8 cellular contexts compared by ENCODE assay signal in genomic region chr2:106470658-106471057, GRCh38. TPM values are rescaled to one million over a fixed set of nuclear protein-coding genes. Genes with fewer than 3 reads are reported as not detected.
A peak's percentile ranks its signal among the peaks of the same experiment; 100 is the strongest.
DNase-seq lines count a peak whose midpoint lies in the region; ATAC-seq and TF ChIP-seq lines count a peak whose summit lies in the region.
"Not testable (repeated sequence)": the region's sequence is repeated elsewhere in the genome, so short reads cannot be mapped to it uniquely, and the experiment has no call there.

No MANE protein-coding gene starts in this region.

- not testable (repeated sequence) for H3K9ac ChIP-seq in MM.1S (ENCODE audit: low read length)

- not testable (repeated sequence) for H3K4me1 Mint-ChIP-seq in activated naive CD4-positive, alpha-beta T cell treated with anti-CD3 and anti-CD28 coated beads, Interleukin-2, amount 10 ng/mL, durations not matched to agents 7 days and 5 days

- not testable (repeated sequence) for H3K27ac Mint-ChIP-seq in activated naive CD4-positive, alpha-beta T cell treated with anti-CD3 and anti-CD28 coated beads, Interleukin-2, amount 10 ng/mL, durations not matched to agents 7 days and 5 days

- peak; percentile 45 for TF ChIP-seq CTCF in GM13977 (IDR thresholded peaks at IDR 0.05; ENCODE audit: extremely low read depth, insufficient read depth, missing control alignments)
- peak; percentile 9; the same call in 1 of the 2 replicates for TF ChIP-seq CTCF in MM.1S (IDR thresholded peaks at IDR 0.05; ENCODE audit: low read length)
- peak; percentile 26 for TF ChIP-seq CTCF in epithelial cell of proximal tubule (conservative IDR thresholded peaks at IDR 0.05; ENCODE audit: low read depth, low read length)
- TF ChIP-seq CTCF in lung (IDR thresholded peaks at IDR 0.05; ENCODE audit: control extremely low read depth, extremely low read depth): peak; percentile 1
- TF ChIP-seq CTCF in upper lobe of right lung (IDR thresholded peaks at IDR 0.05): peak; percentile 41

- in situ Hi-C loops in GM13977 (cut with MboI; ENCODE audit: low pct_unique_long_range_greater_than_20kb, low sequenced_read_pairs, unreplicated experiment): not testable (repeated sequence)

- not testable (repeated sequence) for H3K79me2 ChIP-seq in MM.1S (ENCODE audit: low read length)

- H3K9me2 ChIP-seq in MM.1S (replicated peaks; ENCODE audit: insufficient read depth, low read length): not testable (repeated sequence)

- not testable (repeated sequence) for H3K4me3 ChIP-seq in MM.1S (ENCODE audit: low read length); epithelial cell of proximal tubule (ENCODE audit: low read depth, low read length); lung; upper lobe of right lung

- not testable (repeated sequence) for H3K9me3 ChIP-seq in MM.1S (replicated peaks; ENCODE audit: insufficient read depth, low read length); lung (ENCODE audit: control insufficient read depth in 2 of 2, insufficient read depth in 1 of 2, low read length in 1 of 2); upper lobe of right lung

- intact Hi-C loops in upper lobe of right lung (cut with DNase I): not testable (repeated sequence)

- H4K20me1 ChIP-seq in MM.1S (ENCODE audit: insufficient read depth, low read length): not testable (repeated sequence)

- H3F3A ChIP-seq in MM.1S (ENCODE audit: insufficient read depth, low read length): not testable (repeated sequence)

- H3K36me3 Mint-ChIP-seq in activated naive CD4-positive, alpha-beta T cell treated with anti-CD3 and anti-CD28 coated beads, Interleukin-2, amount 10 ng/mL, durations not matched to agents 7 days and 5 days: not testable (repeated sequence)

- H3K4me1 ChIP-seq in MM.1S (ENCODE audit: low read length); lung (ENCODE audit: control insufficient read depth in 2 of 2, insufficient read depth in 2 of 2, low read length in 2 of 2); upper lobe of right lung: not testable (repeated sequence)

- H3K36me3 ChIP-seq in MM.1S (replicated peaks; ENCODE audit: insufficient read depth, low read length); lung (ENCODE audit: control insufficient read depth in 2 of 2, insufficient read depth in 2 of 2, low read length in 2 of 2); upper lobe of right lung: not testable (repeated sequence)

- H3K4me2 ChIP-seq in MM.1S (ENCODE audit: low read depth, low read length): not testable (repeated sequence)

- H3K27me3 ChIP-seq in MM.1S (replicated peaks; ENCODE audit: insufficient read depth, low read length); lung (ENCODE audit: control insufficient read depth, insufficient read depth); upper lobe of right lung: not testable (repeated sequence)

- not testable (repeated sequence) for DNase-seq in GM13977 (ENCODE audit: low spot score); MM.1S; epithelial cell of proximal tubule (ENCODE audit: low read depth); lung (ENCODE audit: low spot score); upper lobe of right lung
- DNase-seq in activated CD4-positive, alpha-beta T cell treated with anti-CD3 and anti-CD28 coated beads, Interleukin-2, amount 50 U/mL, for 1 hour: peak; percentile 34
- peak; percentile 72 for DNase-seq in activated naive CD4-positive, alpha-beta T cell treated with anti-CD3 and anti-CD28 coated beads, Interleukin-2, amount 10 ng/mL, durations not matched to agents 7 days and 5 days
- peak; percentile 42 for DNase-seq in stimulated activated CD4-positive, alpha-beta T cell treated with anti-CD3 and anti-CD28 coated beads, Interleukin-1b, Interleukin-23, amount 100 ng/mL, for 48 hours

- not testable (repeated sequence) for H3K9me3 Mint-ChIP-seq in activated naive CD4-positive, alpha-beta T cell treated with anti-CD3 and anti-CD28 coated beads, Interleukin-2, amount 10 ng/mL, durations not matched to agents 7 days and 5 days

- CTCF ChIA-PET in activated naive CD4-positive, alpha-beta T cell treated with anti-CD3 and anti-CD28 coated beads, Interleukin-2, amount 10 ng/mL, durations not matched to agents 7 days and 5 days (lab: Charles Lee): not testable (repeated sequence)

- H2AFZ ChIP-seq in MM.1S (ENCODE audit: low read length): not testable (repeated sequence)

- not testable (repeated sequence) for ATAC-seq in lung (ENCODE audit: insufficient read depth, low FRiP score)
- peak; percentile 75 for ATAC-seq in upper lobe of right lung

- not testable (repeated sequence) for H3K4me3 Mint-ChIP-seq in activated naive CD4-positive, alpha-beta T cell treated with anti-CD3 and anti-CD28 coated beads, Interleukin-2, amount 10 ng/mL, durations not matched to agents 7 days and 5 days

- WGBS in lung, 2 donors: 4 to 5% methylated on average over 4 of the region's 4 CpGs

- not testable (repeated sequence) for H3K27ac ChIP-seq in MM.1S (ENCODE audit: low read length); lung (ENCODE audit: low read depth in 1 of 2, low read length in 1 of 2); upper lobe of right lung

- H3K27me3 Mint-ChIP-seq in activated naive CD4-positive, alpha-beta T cell treated with anti-CD3 and anti-CD28 coated beads, Interleukin-2, amount 10 ng/mL, durations not matched to agents 7 days and 5 days: not testable (repeated sequence)

RNA-seq across cellular contexts. Expression of gene RGPD3, which starts 2.4 kb away (rescaled TPM):
- total RNA-seq in epithelial cell of proximal tubule (0.29 and 0.46 TPM in 2 replicates), lung (under 1 TPM; 0.09 to 0.71 TPM), upper lobe of right lung (0.12 TPM)
- polyA plus RNA-seq in lung: under 1 TPM; 0.14 to 0.20 TPM

RNA-seq across cellular contexts. Expression of gene CD8B2, which starts 16.5 kb away (rescaled TPM):
- 0.29 TPM in 1 of 2 replicates, not detected in the other for total RNA-seq in epithelial cell of proximal tubule
- total RNA-seq in lung: not detected
- under 1 TPM in 1 of 2 donors, not detected in 1; 0.13 TPM for polyA plus RNA-seq in lung
- total RNA-seq in upper lobe of right lung: not detected
